Comparison of ENCODE assay signal across 37 cellular contexts in the genomic region with DNA sequence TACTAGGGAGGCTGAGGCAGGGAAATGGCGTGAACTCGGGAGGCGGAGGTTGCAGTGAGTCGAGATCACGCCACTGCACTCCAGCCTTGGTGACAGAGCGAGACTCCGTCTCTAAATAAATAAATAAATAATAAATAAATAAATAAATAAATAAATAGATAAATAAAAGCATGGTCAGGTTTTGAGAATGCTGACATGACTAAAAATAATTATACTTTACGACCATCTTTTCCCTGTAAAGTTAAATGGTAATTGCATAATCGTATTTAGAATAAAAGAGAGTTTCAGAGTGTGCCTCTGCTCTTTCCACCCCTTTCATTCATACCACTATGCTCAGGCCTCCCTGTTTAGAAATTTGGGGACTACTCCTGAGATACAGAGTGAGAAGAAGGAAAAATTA.
"Had no signal": no experiment of that assay in that cellular context is flagged by ENCODE, and none has a peak within 500 bp of the region (broad histone marks: within the 10 kb centered on the region; RNA-seq: fewer than 3 reads in every experiment).

No MANE protein-coding gene starts in this region.

- H3K36me3 Mint-ChIP-seq: activated CD4-positive, alpha-beta memory T cell treated with anti-CD3 and anti-CD28 coated beads for 36 hours; activated naive CD4-positive, alpha-beta T cell treated with anti-CD3 and anti-CD28 coated beads, Interleukin-2, amount 10 ng/mL, durations not matched to agents 7 days and 5 days; activated naive CD4-positive, alpha-beta T cell treated with anti-CD3 and anti-CD28 coated beads, Interleukin-2, amount 50 U/mL, for 24 hours; activated naive CD8-positive, alpha-beta T cell; activated naive CD8-positive, alpha-beta T cell treated with anti-CD3 and anti-CD28 coated beads, Interleukin-2, amount 10 ng/mL, durations not matched to agents 7 days and 5 days; brain had no signal

- H3K27ac Mint-ChIP-seq: activated B cell treated with CpG ODN at 0.5 μM for 24 hours; activated CD4-positive, alpha-beta memory T cell treated with anti-CD3 and anti-CD28 coated beads for 36 hours; activated CD4-positive, alpha-beta T cell treated with anti-CD3 and anti-CD28 coated beads, Interleukin-2, amount 10 ng/mL, durations not matched to agents 24 days and 14 days; activated CD8-positive, alpha-beta T cell treated with anti-CD3 and anti-CD28 coated beads for 36 hours; activated naive CD4-positive, alpha-beta T cell treated with anti-CD3 and anti-CD28 coated beads, Interleukin-2, amount 10 ng/mL, durations not matched to agents 7 days and 5 days; activated naive CD4-positive, alpha-beta T cell treated with anti-CD3 and anti-CD28 coated beads, Interleukin-2, amount 50 U/mL, for 24 hours; activated naive CD8-positive, alpha-beta T cell; activated naive CD8-positive, alpha-beta T cell treated with anti-CD3 and anti-CD28 coated beads, Interleukin-2, amount 10 ng/mL, durations not matched to agents 7 days and 5 days; activated naive CD8-positive, alpha-beta T cell treated with anti-CD3 and anti-CD28 coated beads, Interleukin-2, amount 50 U/mL, for 24 hours; activated T-cell treated with anti-CD3 and anti-CD28 coated beads, Interleukin-2, amount 50 U/mL, for 72 hours; activated T-helper 1 cell treated with anti-CD3 and anti-CD28 coated beads, Interleukin-12 subunit alpha, Interleukin-12 subunit beta, Interleukin-2, Interleukin-4 antibody, amounts not matched to agents 30 ng/mL and 10 ng/mL and 1 ng/mL, durations not matched to agents 14 hours and 24 hours and 36 hours; activated T-helper 17 cell treated with anti-CD3 and anti-CD28 coated beads, Interleukin-2, amount 50 U/mL, for 72 hours; brain; T-helper 2 cell treated with Interferon-gamma antibody and Interleukin-4, amounts not matched to agents 5 μg/mL and 100 μg/mL, for 36 hours had no signal

- H3K4me3 ChIP-seq: ascending aorta, cardiac muscle cell had no signal

- ATAC-seq: activated CD8-positive, alpha-beta T cell treated with anti-CD3 and anti-CD28 coated beads for 36 hours; activated naive CD8-positive, alpha-beta T cell treated with anti-CD3 and anti-CD28 coated beads, Interleukin-2, amount 50 U/mL, for 24 hours; activated T-cell treated with anti-CD3 and anti-CD28 coated beads, Interleukin-2, amount 50 U/mL, for 4 hours; activated T-cell treated with anti-CD3 and anti-CD28 coated beads, Interleukin-2, amount 50 U/mL, for 72 hours; activated T-helper 17 cell treated with anti-CD3 and anti-CD28 coated beads, Interleukin-2, amount 50 U/mL, for 72 hours had no signal

- H3K4me1 Mint-ChIP-seq: activated B cell treated with CpG ODN at 0.5 μM for 24 hours; activated CD4-positive, alpha-beta T cell treated with anti-CD3 and anti-CD28 coated beads, Interleukin-2, amount 10 ng/mL, durations not matched to agents 24 days and 14 days; activated naive CD4-positive, alpha-beta T cell treated with anti-CD3 and anti-CD28 coated beads, Interleukin-2, amount 10 ng/mL, durations not matched to agents 7 days and 5 days; activated naive CD4-positive, alpha-beta T cell treated with anti-CD3 and anti-CD28 coated beads, Interleukin-2, amount 50 U/mL, for 24 hours; activated naive CD8-positive, alpha-beta T cell treated with anti-CD3 and anti-CD28 coated beads, Interleukin-2, amount 10 ng/mL, durations not matched to agents 7 days and 5 days; activated naive CD8-positive, alpha-beta T cell treated with anti-CD3 and anti-CD28 coated beads, Interleukin-2, amount 50 U/mL, for 24 hours; activated T-helper 17 cell treated with anti-CD3 and anti-CD28 coated beads, Interleukin-2, amount 50 U/mL, for 72 hours; brain; central memory CD8-positive, alpha-beta T cell had no signal

- H3K27me3 Mint-ChIP-seq: activated B cell treated with CpG ODN at 0.5 μM for 24 hours; activated CD4-positive, alpha-beta memory T cell treated with anti-CD3 and anti-CD28 coated beads for 36 hours; activated CD4-positive, alpha-beta T cell treated with anti-CD3 and anti-CD28 coated beads, Interleukin-2, amount 10 ng/mL, durations not matched to agents 24 days and 14 days; activated CD8-positive, alpha-beta T cell treated with anti-CD3 and anti-CD28 coated beads for 36 hours; activated naive CD4-positive, alpha-beta T cell treated with anti-CD3 and anti-CD28 coated beads, Interleukin-2, amount 10 ng/mL, durations not matched to agents 7 days and 5 days; activated naive CD4-positive, alpha-beta T cell treated with anti-CD3 and anti-CD28 coated beads, Interleukin-2, amount 50 U/mL, for 24 hours; activated naive CD8-positive, alpha-beta T cell; activated naive CD8-positive, alpha-beta T cell treated with anti-CD3 and anti-CD28 coated beads, Interleukin-2, amount 10 ng/mL, durations not matched to agents 7 days and 5 days; activated naive CD8-positive, alpha-beta T cell treated with anti-CD3 and anti-CD28 coated beads, Interleukin-2, amount 50 U/mL, for 24 hours; activated T-helper 17 cell treated with anti-CD3 and anti-CD28 coated beads, Interleukin-2, amount 50 U/mL, for 72 hours; brain; central memory CD8-positive, alpha-beta T cell had no signal

- DNase-seq: activated B cell treated with CpG ODN at 0.5 μM for 24 hours; activated CD4-positive, alpha-beta memory T cell treated with anti-CD3 and anti-CD28 coated beads for 36 hours; activated CD4-positive, alpha-beta T cell treated with anti-CD3 and anti-CD28 coated beads for 4 hours; activated CD4-positive, alpha-beta T cell treated with anti-CD3 and anti-CD28 coated beads, Interleukin-2, amount 10 ng/mL, durations not matched to agents 24 days and 14 days; activated CD4-positive, alpha-beta T cell treated with anti-CD3 and anti-CD28 coated beads, Interleukin-2, amount 50 U/mL, for 1 hour; activated CD4-positive, alpha-beta T cell treated with anti-CD3 and anti-CD28 coated beads, Interleukin-2, amount 50 U/mL, for 4 hours; activated CD4-positive, CD25-positive, alpha-beta regulatory T cell treated with anti-CD3 and anti-CD28 coated beads, Interleukin-2, amount 50 U/mL, for 72 hours; activated CD8-positive, alpha-beta memory T cell treated with anti-CD3 and anti-CD28 coated beads, Interleukin-2, amount 50 U/mL, for 4 hours; activated CD8-positive, alpha-beta T cell treated with anti-CD3 and anti-CD28 coated beads for 36 hours; activated effector memory CD4-positive, alpha-beta T cell treated with anti-CD3 and anti-CD28 coated beads, Interleukin-2, amount 50 U/mL, for 16 hours; activated gamma-delta T cell treated with Interleukin-2 at 50 U/mL for 16 hours; activated naive CD4-positive, alpha-beta T cell; activated naive CD4-positive, alpha-beta T cell treated with anti-CD3 and anti-CD28 coated beads, Interleukin-2, amount 10 ng/mL, durations not matched to agents 7 days and 5 days; activated naive CD8-positive, alpha-beta T cell treated with anti-CD3 and anti-CD28 coated beads, Interleukin-2, amount 10 ng/mL, durations not matched to agents 7 days and 5 days; activated naive CD8-positive, alpha-beta T cell treated with anti-CD3 and anti-CD28 coated beads, Interleukin-2, amount 50 U/mL, for 24 hours; activated T-cell treated with anti-CD3 and anti-CD28 coated beads for 4 hours; activated T-cell treated with anti-CD3 and anti-CD28 coated beads, Interleukin-2, amount 50 U/mL, for 1 hour; activated T-cell treated with anti-CD3 and anti-CD28 coated beads, Interleukin-2, amount 50 U/mL, for 4 hours; activated T-cell treated with anti-CD3 and anti-CD28 coated beads, Interleukin-2, amount 50 U/mL, for 72 hours; amygdala; anterior cingulate cortex; caudate nucleus; cerebellar nuclear complex; T-helper 2 cell; T-helper 9 cell had no signal

- H3K4me3 Mint-ChIP-seq: activated B cell treated with CpG ODN at 0.5 μM for 24 hours; activated CD4-positive, alpha-beta memory T cell treated with anti-CD3 and anti-CD28 coated beads for 36 hours; activated CD4-positive, alpha-beta T cell treated with anti-CD3 and anti-CD28 coated beads, Interleukin-2, amount 10 ng/mL, durations not matched to agents 24 days and 14 days; activated CD8-positive, alpha-beta T cell treated with anti-CD3 and anti-CD28 coated beads for 36 hours; activated naive CD4-positive, alpha-beta T cell treated with anti-CD3 and anti-CD28 coated beads, Interleukin-2, amount 10 ng/mL, durations not matched to agents 7 days and 5 days; activated naive CD4-positive, alpha-beta T cell treated with anti-CD3 and anti-CD28 coated beads, Interleukin-2, amount 50 U/mL, for 24 hours; activated naive CD8-positive, alpha-beta T cell; activated naive CD8-positive, alpha-beta T cell treated with anti-CD3 and anti-CD28 coated beads, Interleukin-2, amount 10 ng/mL, durations not matched to agents 7 days and 5 days; activated naive CD8-positive, alpha-beta T cell treated with anti-CD3 and anti-CD28 coated beads, Interleukin-2, amount 50 U/mL, for 24 hours; activated T-cell treated with anti-CD3 and anti-CD28 coated beads, Interleukin-2, amount 50 U/mL, for 4 hours; activated T-cell treated with anti-CD3 and anti-CD28 coated beads, Interleukin-2, amount 50 U/mL, for 72 hours; activated T-helper 1 cell treated with anti-CD3 and anti-CD28 coated beads, Interleukin-12 subunit alpha, Interleukin-12 subunit beta, Interleukin-2, Interleukin-4 antibody, amounts not matched to agents 30 ng/mL and 10 ng/mL and 1 ng/mL, durations not matched to agents 14 hours and 24 hours and 36 hours; activated T-helper 17 cell treated with anti-CD3 and anti-CD28 coated beads, Interleukin-2, amount 50 U/mL, for 72 hours; brain; central memory CD8-positive, alpha-beta T cell; T-helper 2 cell treated with Interferon-gamma antibody and Interleukin-4, amounts not matched to agents 5 μg/mL and 100 μg/mL, for 36 hours had no signal

- H3K9me3 Mint-ChIP-seq: activated B cell treated with CpG ODN at 0.5 μM for 24 hours; activated CD4-positive, alpha-beta T cell treated with anti-CD3 and anti-CD28 coated beads, Interleukin-2, amount 10 ng/mL, durations not matched to agents 24 days and 14 days; activated naive CD4-positive, alpha-beta T cell treated with anti-CD3 and anti-CD28 coated beads, Interleukin-2, amount 50 U/mL, for 24 hours; brain had no signal

- H3K36me3 ChIP-seq: ascending aorta, cardiac muscle cell had no signal

- H3K9me3 ChIP-seq: ascending aorta had no signal

- H3K27me3 ChIP-seq: ascending aorta, cardiac muscle cell had no signal

- H3K27ac ChIP-seq: ascending aorta, cardiac muscle cell, VCaP had no signal

- H3K4me1 ChIP-seq: ascending aorta had no signal

- FAIRE-seq: bronchial epithelial cell, TTC549 had no signal
